In the genomic region with DNA sequence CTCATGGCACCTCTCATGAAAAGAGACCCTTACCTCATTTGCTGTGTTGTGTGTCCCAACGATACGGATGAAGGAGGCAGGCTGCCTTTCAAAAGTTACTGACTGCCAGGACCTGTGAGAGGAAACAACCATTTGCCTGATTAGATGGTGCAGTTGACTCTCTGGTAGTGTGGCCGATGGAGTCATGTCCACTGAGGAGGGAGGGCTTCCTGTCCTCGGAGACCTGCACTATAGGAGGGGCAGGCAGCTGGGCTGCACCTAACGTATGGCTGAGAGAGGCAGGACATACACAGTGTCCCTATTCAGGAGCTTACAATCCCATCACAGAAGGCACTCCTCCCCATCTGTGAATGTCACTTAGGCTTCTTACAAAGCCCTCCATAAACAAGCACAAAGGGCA, we compare ENCODE assay signal across 1 cellular context.
TF ChIP-seq lines count a peak whose summit lies in the region.

No MANE protein-coding gene starts in this region.

TF ChIP-seq in IMR-90, 13 proteins besides CTCF, POLR2A, EP300 and RAD21 (continued from another document):
- TF ChIP-seq, protein P1, sequence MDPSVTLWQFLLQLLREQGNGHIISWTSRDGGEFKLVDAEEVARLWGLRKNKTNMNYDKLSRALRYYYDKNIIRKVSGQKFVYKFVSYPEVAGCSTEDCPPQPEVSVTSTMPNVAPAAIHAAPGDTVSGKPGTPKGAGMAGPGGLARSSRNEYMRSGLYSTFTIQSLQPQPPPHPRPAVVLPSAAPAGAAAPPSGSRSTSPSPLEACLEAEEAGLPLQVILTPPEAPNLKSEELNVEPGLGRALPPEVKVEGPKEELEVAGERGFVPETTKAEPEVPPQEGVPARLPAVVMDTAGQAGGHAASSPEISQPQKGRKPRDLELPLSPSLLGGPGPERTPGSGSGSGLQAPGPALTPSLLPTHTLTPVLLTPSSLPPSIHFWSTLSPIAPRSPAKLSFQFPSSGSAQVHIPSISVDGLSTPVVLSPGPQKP (IDR thresholded peaks at IDR 0.05; ENCODE audit: borderline replicate concordance, low read depth, low read length), result no peak
- TF ChIP-seq RFX5 (IDR thresholded peaks at IDR 0.05; ENCODE audit: low read depth, low read length) (no peak), BHLHE40 (IDR thresholded peaks at IDR 0.05; ENCODE audit: low read depth, low read length) (no peak)
- TF ChIP-seq, protein P2, sequence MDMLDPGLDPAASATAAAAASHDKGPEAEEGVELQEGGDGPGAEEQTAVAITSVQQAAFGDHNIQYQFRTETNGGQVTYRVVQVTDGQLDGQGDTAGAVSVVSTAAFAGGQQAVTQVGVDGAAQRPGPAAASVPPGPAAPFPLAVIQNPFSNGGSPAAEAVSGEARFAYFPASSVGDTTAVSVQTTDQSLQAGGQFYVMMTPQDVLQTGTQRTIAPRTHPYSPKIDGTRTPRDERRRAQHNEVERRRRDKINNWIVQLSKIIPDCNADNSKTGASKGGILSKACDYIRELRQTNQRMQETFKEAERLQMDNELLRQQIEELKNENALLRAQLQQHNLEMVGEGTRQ (IDR thresholded peaks at IDR 0.05; ENCODE audit: low read depth, low read length), result no peak
